Comparison of ENCODE assay signal across 9 cellular contexts in genomic region chr10:91797077-91797690, GRCh38. TPM values are rescaled to one million over a fixed set of nuclear protein-coding genes. Genes with fewer than 3 reads are reported as not detected.
DNase-seq lines count a peak whose midpoint lies in the region; ATAC-seq, FAIRE-seq and TF ChIP-seq lines count a peak whose summit lies in the region.
"Had no signal": no experiment of that assay in that cellular context is flagged by ENCODE, and none has a peak within 500 bp of the region (broad histone marks: within the 10 kb centered on the region; RNA-seq: fewer than 3 reads in every experiment).

No MANE protein-coding gene starts in this region.

- ATAC-seq in HCT116: no peak
- ATAC-seq in T-helper 17 cell: no peak
- no peak for ATAC-seq in HG02623 (IDR thresholded peaks at IDR 0.05; ENCODE audit: unreplicated experiment)

- H3K4me3 ChIP-seq in HCT116 (replicated peaks in 1 of 2; ENCODE audit: low read depth in 1 of 2, low read length in 2 of 2): peak overlapping the region; percentile 77 to 90
- H3K4me3 ChIP-seq in foreskin fibroblast (ENCODE audit: low read depth in 1 of 2, low read length in 2 of 2): peak overlapping the region; percentile 78 to 80
- H3K4me3 ChIP-seq in skeletal muscle cell (ENCODE audit: low read depth, low read length): peak overlapping the region; percentile 97

- CTCF ChIA-PET in HCT116 (lab: Charles Lee): no interaction called here

- no peaks in the 10 kb centered on the region for H3K9me3 ChIP-seq in HCT116 (ENCODE audit: control insufficient read depth in 1 of 2, insufficient read depth in 1 of 2, low read depth in 1 of 2, low read length in 2 of 2)
- H3K9me3 ChIP-seq in T-helper 17 cell (ENCODE audit: control insufficient read depth, low read length, poor library complexity, severe bottlenecking): no peaks in the 10 kb centered on the region

- H3K79me2 ChIP-seq in HCT116 (ENCODE audit: insufficient read depth, low read length): peaks cover 36% of the 10 kb centered on the region

- no peaks in the 10 kb centered on the region for H3K27me3 ChIP-seq in HCT116 (ENCODE audit: insufficient read depth, low read length)

- peaks cover 11 to 32% of the 10 kb centered on the region in 2 experiments for H3K4me1 ChIP-seq in HCT116 (ENCODE audit: control insufficient read depth in 1 of 2, insufficient read depth in 2 of 2, low read length in 2 of 2)

- peak overlapping the region; percentile 97 for H3K4me3 Mint-ChIP-seq in T-helper 17 cell

- POLR2A ChIA-PET in HCT116 (lab: Charles Lee): interaction anchor here (1.3 kb wide), 1 partner anchor 16 kb away, joined by 3 read pairs; no protein-coding TSS in a partner anchor

- RAD21 ChIA-PET in HCT116 (lab: Charles Lee; ENCODE audit: low non-redundant PET in 1 of 2, low total read pairs in 2 of 2, uncharacterized antibody in 2 of 2, unreplicated experiment in 2 of 2): no interaction called here

- FAIRE-seq in HTR-8/SVneo (lab: Jason Lieb, UNC): no peak
- FAIRE-seq: endometrium had no signal

- peaks cover 48% of the 10 kb centered on the region for H3K4me1 Mint-ChIP-seq in T-helper 17 cell

- no peaks in the 10 kb centered on the region for H3K36me3 Mint-ChIP-seq in T-helper 17 cell (ENCODE audit: low read depth)

- H3K27ac Mint-ChIP-seq in T-helper 17 cell: peak overlapping the region; percentile 96

- no peaks in the 10 kb centered on the region for H3K27me3 Mint-ChIP-seq in T-helper 17 cell

- H4K20me1 ChIP-seq in HCT116 (ENCODE audit: insufficient read depth): no peaks in the 10 kb centered on the region

- no TSS peak for BruUV-seq in HCT116 (replicated peaks; lab: Mats Ljungman, UMichigan)

- peaks cover 1 to 2% of the 10 kb centered on the region in 2 experiments; a peak in 2 of 4 replicates for H3K36me3 ChIP-seq in HCT116 (ENCODE audit: control insufficient read depth in 1 of 2, insufficient read depth in 2 of 2, low read length in 2 of 2)

- no peak for TF ChIP-seq RAD21 in HCT116 (IDR thresholded peaks at IDR 0.05; ENCODE audit: low read depth)

- no peak for TF ChIP-seq POLR2A in HCT116 (IDR thresholded peaks at IDR 0.05; ENCODE audit: borderline replicate concordance, extremely low read depth, insufficient read depth, insufficient read length)

- DNase-seq in HCT116 (ENCODE audit: low read depth, low spot score) (no peak), T-helper 17 cell (no peak), foreskin fibroblast (no peak), skeletal muscle cell (ENCODE audit: low read depth) (no peak), HTR-8/SVneo (ENCODE audit: insufficient read length, low spot score) (no peak), posterior cingulate gyrus (no peak), epidermal melanocyte (ENCODE audit: insufficient read length, low spot score) (no peak)

- no peak for TF ChIP-seq CTCF in HCT116 (IDR thresholded peaks at IDR 0.05 in 2 of 3, conservative IDR thresholded peaks at IDR 0.05 in 1 of 3; ENCODE audit: borderline replicate concordance in 1 of 3, insufficient read depth in 1 of 3, low read depth in 2 of 3, low read length in 2 of 3)
- TF ChIP-seq CTCF in foreskin fibroblast (IDR thresholded peaks at IDR 0.05; ENCODE audit: low read depth, low read length): no peak

- H3K4me2 ChIP-seq in HCT116 (ENCODE audit: low read length): peak overlapping the region; percentile 78

- H3K9ac ChIP-seq in HCT116 (ENCODE audit: low read length): peak overlapping the region; percentile 83

- H3K9me2 ChIP-seq in HCT116 (ENCODE audit: insufficient read depth): no peaks in the 10 kb centered on the region

- H3K27ac ChIP-seq in HCT116 (ENCODE audit: low read depth, low read length): no peak overlapping the region; the same call in 1 of the 2 replicates

- no peak overlapping the region for H2AFZ ChIP-seq in HCT116 (ENCODE audit: low read depth, low read length, poor library complexity, severe bottlenecking)

- intact Hi-C loops in HCT116 (cut with micrococcal nuclease): no loop called here
- intact Hi-C loops in posterior cingulate gyrus (cut with DNase I): loop anchor here (5.0 to 10.0 kb wide), 2 partner anchors 165 to 778 kb away; partner anchors contain the start of genes IDE and PPP1R3C

TF ChIP-seq in HCT116, 20 proteins besides CTCF, POLR2A, EP300 and RAD21:
- no peak for TF ChIP-seq SIN3A (IDR thresholded peaks at IDR 0.05; ENCODE audit: low read depth)
- no peak for TF ChIP-seq FOSL1 (IDR thresholded peaks at IDR 0.05; ENCODE audit: low read depth)
- TF ChIP-seq ELF1 (IDR thresholded peaks at IDR 0.05; ENCODE audit: borderline replicate concordance, low read depth): no peak
TF ChIP-seq in HCT116: peak in this region for 0.

RNA-seq across cellular contexts. Expression of gene TNKS2, which starts 1.0 kb away (rescaled TPM):
- total RNA-seq in HCT116 (2021; ENCODE audit: unreplicated experiment) (20.7 TPM), T-helper 17 cell (10 to 100 TPM; 43.4 to 50.6 TPM)
- 7.3 and 8.5 TPM in 2 replicates for polyA plus RNA-seq in HCT116 (2012)
